ENCODE assay signal across 7 cellular contexts in the genomic region with DNA sequence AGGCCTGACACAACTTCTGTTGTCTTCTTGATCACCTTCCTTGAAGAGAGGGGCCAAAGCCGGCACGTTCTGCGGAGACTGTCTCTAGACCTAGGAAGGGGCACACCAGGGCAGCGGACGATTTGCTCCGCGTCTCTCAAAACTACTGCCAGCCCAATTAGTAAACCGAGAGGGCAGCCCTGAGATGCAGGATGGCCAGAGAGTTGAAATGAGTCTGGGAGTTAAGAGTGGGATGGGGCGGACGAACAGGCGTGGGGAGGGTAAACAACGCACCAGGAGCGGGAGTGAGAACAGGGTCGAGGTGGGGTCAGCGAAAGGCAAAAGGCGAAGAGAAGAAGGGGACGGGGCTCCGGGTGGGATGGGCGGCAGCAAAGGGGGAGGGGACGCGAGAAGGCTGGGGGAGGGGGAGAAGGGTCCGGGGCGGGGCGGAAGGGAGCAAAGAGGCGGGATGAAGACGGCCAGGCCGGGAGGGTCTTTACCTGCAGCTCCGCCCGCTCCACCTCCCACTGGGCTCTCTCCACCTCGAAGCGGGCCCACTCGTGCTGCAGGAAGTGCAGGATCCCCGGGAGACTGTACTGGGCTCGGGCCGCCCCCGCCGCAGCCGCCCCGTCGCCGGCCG. TPM values are rescaled to one million over a fixed set of nuclear protein-coding genes. Genes with fewer than 3 reads are reported as not detected.
DNase-seq lines count a peak whose midpoint lies in the region; ATAC-seq and TF ChIP-seq lines count a peak whose summit lies in the region.

No MANE protein-coding gene starts in this region.

- ATAC-seq in GM18502 (IDR thresholded peaks at IDR 0.05; ENCODE audit: poor library complexity, unreplicated experiment) (peak; percentile 36), HG02610 (IDR thresholded peaks at IDR 0.05; ENCODE audit: unreplicated experiment) (peak; percentile 27), natural killer cell (peak in 1 of 3 donors; percentile 7), thoracic aorta (ENCODE audit: insufficient number of reproducible peaks, low FRiP score, low read depth) (peak; percentile 13)
- ATAC-seq in activated CD8-positive, alpha-beta memory T cell treated with anti-CD3 and anti-CD28 coated beads, Interleukin-2, amount 10 ng/mL, durations not matched to agents 7 days and 5 days: peak; percentile 27

- H3K27me3 ChIP-seq in thoracic aorta (replicated peaks; ENCODE audit: insufficient read depth): no peaks in the 10 kb centered on the region

- CTCF ChIA-PET in activated CD8-positive, alpha-beta memory T cell treated with anti-CD3 and anti-CD28 coated beads, Interleukin-2, amount 10 ng/mL, durations not matched to agents 7 days and 5 days (lab: Charles Lee): interaction anchor here (0.8 kb wide), 1 partner anchor 178 kb away, joined by 3 read pairs; no protein-coding TSS in a partner anchor

- H3K4me3 Mint-ChIP-seq in activated CD8-positive, alpha-beta memory T cell treated with anti-CD3 and anti-CD28 coated beads, Interleukin-2, amount 10 ng/mL, durations not matched to agents 7 days and 5 days: peak overlapping the region; percentile 98
- peak overlapping the region; percentile 92 for H3K4me3 Mint-ChIP-seq in natural killer cell

- no peaks in the 10 kb centered on the region for H3K36me3 ChIP-seq in thoracic aorta

- DNase-seq in NCI-H1694 (lab: John Stamatoyannopoulos, UW) (peak; percentile 14), erythroblast (lab: John Stamatoyannopoulos, UW) (peak; percentile 69 to 73), natural killer cell (peak; percentile 22), thoracic aorta (ENCODE audit: low spot score) (peak; percentile 16)
- DNase-seq in activated CD8-positive, alpha-beta memory T cell treated with anti-CD3 and anti-CD28 coated beads, Interleukin-2, amount 10 ng/mL, durations not matched to agents 7 days and 5 days: peak; percentile 68

- no peaks in the 10 kb centered on the region for H3K9me3 Mint-ChIP-seq in activated CD8-positive, alpha-beta memory T cell treated with anti-CD3 and anti-CD28 coated beads, Interleukin-2, amount 10 ng/mL, durations not matched to agents 7 days and 5 days (ENCODE audit: low read depth)
- H3K9me3 Mint-ChIP-seq in natural killer cell: no peaks in the 10 kb centered on the region

- peaks cover 43% of the 10 kb centered on the region for H3K4me1 Mint-ChIP-seq in activated CD8-positive, alpha-beta memory T cell treated with anti-CD3 and anti-CD28 coated beads, Interleukin-2, amount 10 ng/mL, durations not matched to agents 7 days and 5 days
- peaks cover 50 to 57% of the 10 kb centered on the region in 2 donors for H3K4me1 Mint-ChIP-seq in natural killer cell

- peak overlapping the region; percentile 89 for H3K27ac Mint-ChIP-seq in activated CD8-positive, alpha-beta memory T cell treated with anti-CD3 and anti-CD28 coated beads, Interleukin-2, amount 10 ng/mL, durations not matched to agents 7 days and 5 days
- peak overlapping the region; percentile 98 for H3K27ac Mint-ChIP-seq in natural killer cell

- H3K36me3 Mint-ChIP-seq in activated CD8-positive, alpha-beta memory T cell treated with anti-CD3 and anti-CD28 coated beads, Interleukin-2, amount 10 ng/mL, durations not matched to agents 7 days and 5 days: peaks cover 14% of the 10 kb centered on the region
- no peaks in the 10 kb centered on the region for H3K36me3 Mint-ChIP-seq in natural killer cell

- peaks cover 18 to 23% of the 10 kb centered on the region in 2 donors for H3K4me1 ChIP-seq in thoracic aorta (ENCODE audit: control insufficient read depth in 1 of 2, low read depth in 2 of 2)

- TF ChIP-seq CTCF in natural killer cell (IDR thresholded peaks at IDR 0.05): no peak
- TF ChIP-seq CTCF in thoracic aorta (IDR thresholded peaks at IDR 0.05): no peak

- TF ChIP-seq POLR2A in erythroblast (IDR thresholded peaks at IDR 0.05; ENCODE audit: low read length): no peak

- H3K27ac ChIP-seq in thoracic aorta: peak overlapping the region; percentile 69 to 88

- H3K9me3 ChIP-seq in thoracic aorta: no peaks in the 10 kb centered on the region

- no peaks in the 10 kb centered on the region for H3K27me3 Mint-ChIP-seq in activated CD8-positive, alpha-beta memory T cell treated with anti-CD3 and anti-CD28 coated beads, Interleukin-2, amount 10 ng/mL, durations not matched to agents 7 days and 5 days
- H3K27me3 Mint-ChIP-seq in natural killer cell (ENCODE audit: low read depth in 2 of 2): no peaks in the 10 kb centered on the region

- intact Hi-C loops in natural killer cell (cut with micrococcal nuclease): loop anchor here (5.0 kb wide), 1 partner anchor 164 kb away; no protein-coding TSS in a partner anchor

- H3K4me3 ChIP-seq in thoracic aorta: peak overlapping the region; percentile 99

RNA-seq across cellular contexts. Expression of gene STRN, which starts 0.5 kb away (rescaled TPM):
- 10 to 100 TPM; 27.7 to 30.8 TPM for total RNA-seq in activated CD8-positive, alpha-beta memory T cell treated with anti-CD3 and anti-CD28 coated beads, Interleukin-2, amount 10 ng/mL, durations not matched to agents 7 days and 5 days
- 10 to 100 TPM; 43.1 to 49.9 (median 43.4) TPM for total RNA-seq in natural killer cell
- 10 to 100 TPM; 14.6 to 23.4 TPM for total RNA-seq in thoracic aorta

Comparison
In these comparisons a context has a peak if more than half of its experiments do, and no peak if none do; other contexts are left out.
1. DNase-seq: peak in every context shown above with its lines; median percentile 71 in erythroblast; 68 in activated CD8-positive, alpha-beta memory T cell treated with anti-CD3 and anti-CD28 coated beads, Interleukin-2, amount 10 ng/mL, durations not matched to agents 7 days and 5 days; 22 in natural killer cell; 16 in thoracic aorta; 14 in NCI-H1694.